9 cellular contexts compared by ENCODE assay signal in genomic region chrX:44675364-44676024, GRCh38.
DNase-seq lines count a peak whose midpoint lies in the region; ATAC-seq and TF ChIP-seq lines count a peak whose summit lies in the region.
"Had no signal": no experiment of that assay in that cellular context is flagged by ENCODE, and none has a peak within 500 bp of the region (broad histone marks: within the 10 kb centered on the region; RNA-seq: fewer than 3 reads in every experiment).

No MANE protein-coding gene starts in this region.

- no peaks in the 10 kb centered on the region for H3K4me1 Mint-ChIP-seq in activated CD4-positive, alpha-beta memory T cell treated with anti-CD3 and anti-CD28 coated beads for 36 hours (ENCODE audit: low read depth)

- H3K4me1 ChIP-seq in adrenal gland (replicated peaks in 1 of 2) = no peaks in the 10 kb centered on the region

- H3K27ac ChIP-seq in AG04450 (ENCODE audit: low read depth, low read length) (no peak overlapping the region), adrenal gland (no peak overlapping the region)
- H3K27ac ChIP-seq: PC-9 had no signal

- H3K27ac Mint-ChIP-seq in activated CD4-positive, alpha-beta memory T cell treated with anti-CD3 and anti-CD28 coated beads for 36 hours = no peak overlapping the region

- no peaks in the 10 kb centered on the region for H3K9me3 ChIP-seq in AG04450 (ENCODE audit: control insufficient read depth, insufficient read depth, low read length)
- H3K9me3 ChIP-seq in MG63 = no peaks in the 10 kb centered on the region
- H3K9me3 ChIP-seq in adrenal gland (replicated peaks in 1 of 3) = no peaks in the 10 kb centered on the region

- ATAC-seq in HG03457 (IDR thresholded peaks at IDR 0.05; ENCODE audit: unreplicated experiment) = no peak
- ATAC-seq in HG03280 (IDR thresholded peaks at IDR 0.05; ENCODE audit: unreplicated experiment) = no peak

- H3K4me3 ChIP-seq in AG04450 (ENCODE audit: low read depth, low read length) = no peak overlapping the region
- no peak overlapping the region for H3K4me3 ChIP-seq in MG63
- no peak overlapping the region for H3K4me3 ChIP-seq in adrenal gland
- H3K4me3 ChIP-seq: PC-9 had no signal

- CTCF ChIA-PET in AG04450 (lab: Charles Lee) = interaction anchor here (0.7 kb wide), 1 partner anchor 90 kb away, joined by 7 read pairs; no protein-coding TSS in a partner anchor
- CTCF ChIA-PET in activated CD4-positive, alpha-beta memory T cell treated with anti-CD3 and anti-CD28 coated beads for 36 hours (lab: Charles Lee) = no interaction called here

- DNase-seq in AG04450 (ENCODE audit: low read depth, low spot score) = peak; percentile 88
- DNase-seq in MG63 = peak; percentile 83
- DNase-seq in adrenal gland = peak; percentile 13 to 63 (median 22)
- peak; percentile 22 for DNase-seq in inferior parietal cortex (ENCODE audit: extremely low spot score)
- DNase-seq in activated CD4-positive, alpha-beta memory T cell treated with anti-CD3 and anti-CD28 coated beads for 36 hours = no peak
- no peak for DNase-seq in HuH-7.5 (ENCODE audit: low spot score)

- intact Hi-C loops in adrenal gland (cut with DNase I) = no loop called here
- intact Hi-C loops in activated CD4-positive, alpha-beta memory T cell treated with anti-CD3 and anti-CD28 coated beads for 36 hours (cut with micrococcal nuclease) = no loop called here

- no peak for TF ChIP-seq POLR2A in adrenal gland (IDR thresholded peaks at IDR 0.05)

- H3K36me3 Mint-ChIP-seq in activated CD4-positive, alpha-beta memory T cell treated with anti-CD3 and anti-CD28 coated beads for 36 hours = no peaks in the 10 kb centered on the region

- H3K27me3 ChIP-seq in AG04450 (ENCODE audit: control insufficient read depth, insufficient read depth, low read length) = no peaks in the 10 kb centered on the region
- H3K27me3 ChIP-seq in MG63 = no peaks in the 10 kb centered on the region
- peaks cover 7% of the 10 kb centered on the region for H3K27me3 ChIP-seq in adrenal gland

- POLR2A ChIA-PET in AG04450 (lab: Yijun Ruan, JAX) = interaction anchor here (0.6 to 1.3 kb wide), 2 partner anchors 177 to 197 kb away, joined by 3 to 9 read pairs; partner anchors contain the start of gene KDM6A
- POLR2A ChIA-PET in activated CD4-positive, alpha-beta memory T cell treated with anti-CD3 and anti-CD28 coated beads for 36 hours (lab: Charles Lee) = no interaction called here

- 53 to 68% (median 55%) methylated on average over 6 to 10 of the region's 10 CpGs for WGBS in adrenal gland, 4 donors

- TF ChIP-seq CTCF in AG04450 (IDR thresholded peaks at IDR 0.05; ENCODE audit: low read depth, low read length) = no peak
- TF ChIP-seq CTCF in adrenal gland (IDR thresholded peaks at IDR 0.05) = no peak

- no peaks in the 10 kb centered on the region for H3K9me3 Mint-ChIP-seq in activated CD4-positive, alpha-beta memory T cell treated with anti-CD3 and anti-CD28 coated beads for 36 hours

- H3K36me3 ChIP-seq in MG63 (no peaks in the 10 kb centered on the region), adrenal gland (replicated peaks in 1 of 2) (no peaks in the 10 kb centered on the region)

- H3K4me3 Mint-ChIP-seq in activated CD4-positive, alpha-beta memory T cell treated with anti-CD3 and anti-CD28 coated beads for 36 hours = no peak overlapping the region

- no peaks in the 10 kb centered on the region for H3K27me3 Mint-ChIP-seq in activated CD4-positive, alpha-beta memory T cell treated with anti-CD3 and anti-CD28 coated beads for 36 hours

Comparison
In these comparisons a context has a peak if more than half of its experiments do, and no peak if none do; other contexts are left out.
1. DNase-seq: peak in AG04450 (single experiment), MG63 (single experiment), adrenal gland (7 of 7) and inferior parietal cortex (single experiment); none in activated CD4-positive, alpha-beta memory T cell treated with anti-CD3 and anti-CD28 coated beads for 36 hours (single experiment) and HuH-7.5 (single experiment).